In the genomic region with DNA sequence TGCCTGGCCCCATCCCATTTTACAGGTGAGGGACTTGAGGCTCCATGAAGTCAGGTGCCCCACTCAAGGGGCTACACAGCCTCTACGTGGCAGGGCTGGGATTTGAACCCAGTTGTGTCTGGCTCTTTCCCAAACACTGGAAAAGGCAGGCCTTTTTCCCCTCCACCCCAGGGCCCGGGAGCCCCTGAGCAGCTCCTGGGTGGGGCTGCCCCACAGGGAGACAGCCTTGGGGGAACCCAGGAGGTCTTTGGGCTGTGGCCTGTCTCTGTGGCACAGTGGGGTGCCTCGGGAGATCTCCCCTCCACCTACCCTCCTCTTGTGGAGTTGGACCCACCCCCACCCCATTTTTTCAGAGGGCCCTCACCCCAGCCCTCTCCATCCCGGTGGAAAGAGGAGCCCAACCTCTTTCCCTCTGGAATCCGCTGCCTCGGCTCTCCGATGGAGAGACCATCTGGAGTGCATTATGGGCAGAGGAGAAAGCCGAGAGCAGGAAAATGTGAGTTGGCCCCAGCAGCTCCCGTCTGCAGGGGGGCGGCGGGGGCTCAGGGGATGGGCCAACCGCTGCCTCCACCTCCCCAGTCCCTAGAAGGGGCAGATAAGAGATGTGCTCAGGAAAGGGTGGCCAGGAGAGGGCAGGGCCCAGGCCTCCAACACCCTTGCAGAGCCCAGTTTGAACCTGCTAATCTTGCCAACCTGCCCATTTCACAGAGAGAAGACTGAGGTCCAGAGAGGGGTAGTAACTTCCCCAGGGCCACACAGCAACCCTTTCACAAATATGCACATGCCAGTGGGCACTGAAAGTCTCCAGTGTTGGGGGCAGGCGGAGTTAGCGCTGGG, we compare ENCODE assay signal across 16 cellular contexts. TPM values are rescaled to one million over a fixed set of nuclear protein-coding genes. Genes with fewer than 3 reads are reported as not detected.
DNase-seq lines count a peak whose midpoint lies in the region; ATAC-seq and TF ChIP-seq lines count a peak whose summit lies in the region.
"Had no signal": no experiment of that assay in that cellular context is flagged by ENCODE, and none has a peak within 500 bp of the region (broad histone marks: within the 10 kb centered on the region; RNA-seq: fewer than 3 reads in every experiment).

No MANE protein-coding gene starts in this region.

- TF ChIP-seq CTCF in RWPE2 (IDR thresholded peaks at IDR 0.05; ENCODE audit: poor library complexity, severe bottlenecking) (no peak), foreskin fibroblast (IDR thresholded peaks at IDR 0.05; ENCODE audit: low read depth, low read length) (no peak), GM10266 (IDR thresholded peaks at IDR 0.05; ENCODE audit: control insufficient read depth, insufficient read depth, low read depth, missing control alignments) (no peak)

- no peaks in the 10 kb centered on the region for H3K4me1 ChIP-seq in RWPE2 (ENCODE audit: insufficient read depth, poor library complexity, severe bottlenecking)
- H3K4me1 ChIP-seq: SJCRH30 had no signal

- H3K36me3 ChIP-seq in RWPE2 (ENCODE audit: low read depth) = no peaks in the 10 kb centered on the region
- H3K36me3 ChIP-seq: SJCRH30 had no signal

- H3K9me3 ChIP-seq in RWPE2 (ENCODE audit: severe bottlenecking) = no peaks in the 10 kb centered on the region
- H3K9me3 ChIP-seq: SJCRH30 had no signal

- DNase-seq in EH (ENCODE audit: low read depth) (peak; percentile 86), RWPE2 (ENCODE audit: low spot score) (peak; percentile 45), foreskin fibroblast (peak; percentile 59 to 88), sciatic nerve (ENCODE audit: low spot score) (peak; percentile 76), OCI-M1 (lab: John Stamatoyannopoulos, UW) (no peak), GM10266 (ENCODE audit: extremely low spot score) (no peak), CD1c-positive myeloid dendritic cell (ENCODE audit: extremely low spot score) (no peak)
- DNase-seq: activated T-cell treated with anti-CD3 and anti-CD28 coated beads, Interleukin-2, amount 50 U/mL, for 24 hours; GF-D8; immature natural killer cell; naive thymus-derived CD8-positive, alpha-beta T cell; NCI-H524 treated with DMSO at 0.1 percent for 48 hours; SJCRH30 had no signal

- intact Hi-C loops in sciatic nerve (cut with DNase I) = no loop called here

- no peaks in the 10 kb centered on the region for H3K27me3 ChIP-seq in RWPE2 (ENCODE audit: insufficient read depth, poor library complexity, severe bottlenecking)

- H3K27ac ChIP-seq in RWPE2 (ENCODE audit: poor library complexity, severe bottlenecking) = no peak overlapping the region
- H3K27ac ChIP-seq: C4-2B, epithelial cell of prostate, SJCRH30 had no signal

- no peak for ATAC-seq in RWPE2 (ENCODE audit: low read depth)
- ATAC-seq in sciatic nerve = peak; percentile 79
- no peak for ATAC-seq in HG02642 (IDR thresholded peaks at IDR 0.05; ENCODE audit: poor library complexity, unreplicated experiment)
- ATAC-seq: naive thymus-derived CD8-positive, alpha-beta T cell had no signal

- no peak overlapping the region for H3K4me3 ChIP-seq in RWPE2 (ENCODE audit: severe bottlenecking)
- peak overlapping the region in 1 of 2 donors; percentile 22 for H3K4me3 ChIP-seq in foreskin fibroblast (ENCODE audit: low read depth in 1 of 2, low read length in 2 of 2)
- H3K4me3 ChIP-seq: SJCRH30 had no signal

RNA-seq across cellular contexts. Expression of a gene that starts 15.4 kb away (rescaled TPM):
- 0.53 TPM for total RNA-seq in sciatic nerve
- total RNA-seq: naive thymus-derived CD8-positive, alpha-beta T cell; SJCRH30 had no signal

RNA-seq across cellular contexts. Expression of a gene that starts 57.4 kb away (rescaled TPM):
- total RNA-seq in sciatic nerve = 262 TPM

Comparison
In these comparisons a context has a peak if more than half of its experiments do, and no peak if none do; other contexts are left out.
1. DNase-seq: peak in EH (single experiment), RWPE2 (single experiment), foreskin fibroblast (2 of 2) and sciatic nerve (single experiment); none in OCI-M1 (single experiment), GM10266 (single experiment) and CD1c-positive myeloid dendritic cell (single experiment).